In the genomic region with DNA sequence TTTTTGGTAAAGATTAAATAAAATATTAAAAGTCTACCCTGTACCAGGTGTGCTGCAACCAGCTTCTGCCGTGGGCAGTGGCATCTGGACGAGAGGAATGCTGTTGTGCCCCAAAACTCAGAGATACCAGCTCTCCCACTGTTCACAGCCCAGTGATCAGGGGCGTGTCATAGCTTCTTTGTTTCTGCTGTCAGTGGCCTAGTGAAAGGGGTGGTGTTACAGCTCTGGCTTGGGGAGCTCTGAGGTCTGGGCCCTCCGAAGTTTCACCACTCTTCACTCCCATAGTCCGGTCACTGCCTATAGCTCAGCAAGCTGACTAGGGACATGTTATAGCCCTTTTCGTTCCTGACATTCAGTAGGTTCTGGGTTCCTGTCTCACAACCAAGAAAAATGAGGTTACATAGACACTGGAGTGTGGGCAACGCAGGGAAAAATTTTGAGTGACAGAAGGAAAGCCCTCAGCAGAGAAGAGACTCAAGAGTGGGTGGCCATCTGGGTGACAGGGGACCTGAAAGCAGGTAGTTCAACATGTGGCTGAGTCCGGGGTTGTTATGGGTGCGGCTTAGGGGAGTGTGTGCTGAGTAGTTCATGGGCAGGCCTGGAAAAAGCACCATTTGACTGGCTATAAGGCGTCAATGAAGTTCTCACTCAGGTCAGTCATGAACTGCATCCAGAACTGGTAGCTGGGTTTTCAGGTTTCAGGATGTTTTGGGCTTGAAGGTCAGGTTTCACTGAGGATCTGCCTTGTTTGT, we compare ENCODE assay signal across 17 cellular contexts.
"Had no signal": no experiment of that assay in that cellular context is flagged by ENCODE, and none has a peak within 500 bp of the region (broad histone marks: within the 10 kb centered on the region; RNA-seq: fewer than 3 reads in every experiment).

No MANE protein-coding gene starts in this region.

- H3K36me3 Mint-ChIP-seq: naive B cell had no signal

- H3K4me3 Mint-ChIP-seq: naive B cell, nephron had no signal

- H3K4me1 Mint-ChIP-seq: naive B cell, nephron had no signal

- H3K4me1 ChIP-seq: gastrocnemius medialis, heart right ventricle, right atrium auricular region, stomach, upper lobe of left lung, uterus had no signal

- H3K27ac Mint-ChIP-seq: nephron had no signal

- H3K27me3 ChIP-seq: gastrocnemius medialis, heart right ventricle, right atrium auricular region, stomach, upper lobe of left lung, uterus had no signal

- H3K4me3 ChIP-seq: coronary artery, gastrocnemius medialis, heart right ventricle, right atrium auricular region, stomach, upper lobe of left lung, uterus had no signal

- H3K27me3 Mint-ChIP-seq: naive B cell had no signal

- H3K36me3 ChIP-seq: gastrocnemius medialis, heart right ventricle, right atrium auricular region, stomach, upper lobe of left lung, uterus had no signal

- H3K27ac ChIP-seq: coronary artery, gastrocnemius medialis, heart right ventricle, right atrium auricular region, stomach, upper lobe of left lung, uterus had no signal

- DNase-seq: effector CD4-positive, alpha-beta T cell; gastrocnemius medialis; heart right ventricle; hypothalamus; kidney glomerular epithelial cell; mesendoderm; naive B cell; posterior cingulate gyrus; small intestine; stimulated activated CD4-positive, alpha-beta T cell treated with anti-CD3 and anti-CD28 coated beads, Interleukin-12 subunit alpha, Interleukin-12 subunit beta, amount 100 ng/mL, for 4 hours; stimulated activated naive CD4-positive, alpha-beta T cell; stomach; upper lobe of left lung; uterus had no signal

- ATAC-seq: gastrocnemius medialis, heart right ventricle had no signal

- H3K9me3 ChIP-seq: gastrocnemius medialis, right atrium auricular region, upper lobe of left lung, uterus had no signal
